In genomic region chr10:102245101-102245931, GRCh38 we compare ENCODE assay signal across 8 cellular contexts. TPM values are rescaled to one million over a fixed set of nuclear protein-coding genes. Genes with fewer than 3 reads are reported as not detected.
DNase-seq lines count a peak whose midpoint lies in the region; ATAC-seq, FAIRE-seq and TF ChIP-seq lines count a peak whose summit lies in the region.

TSS of gene GBF1 (plus strand) at chr10:102245532. CDS start at chr10:102258939, 13,407 bp downstream.

- peak; percentile 95 for DNase-seq in NCI-H2029 (lab: John Stamatoyannopoulos, UW)
- DNase-seq in T-helper 22 cell (ENCODE audit: low read depth), result peak; percentile 84
- peak; percentile 100 for DNase-seq in astrocyte (ENCODE audit: low read depth)
- peak; percentile 93 to 97 (median 94) for DNase-seq in right cardiac atrium
- peak; percentile 99 for DNase-seq in pulmonary artery endothelial cell (ENCODE audit: low read depth, low spot score)
- peak; percentile 89 to 94 for DNase-seq in uterus

- peak; percentile 99 for FAIRE-seq in astrocyte (lab: Jason Lieb, UNC)

- WGBS in right cardiac atrium, result under 1% methylated on average over 47 of the region's 47 CpGs

- peaks cover 48% of the 10 kb centered on the region for H4K20me1 ChIP-seq in astrocyte (ENCODE audit: insufficient read depth, low read length)

- H3K27ac ChIP-seq in astrocyte (ENCODE audit: low read depth, low read length), result peak within 1 kb of the TSS; percentile 83
- H3K27ac ChIP-seq in right cardiac atrium (ENCODE audit: low read length), result peak within 1 kb of the TSS; percentile 97
- peak within 1 kb of the TSS; percentile 84 to 87 for H3K27ac ChIP-seq in uterus

- H3K27me3 Mint-ChIP-seq in astrocyte (ENCODE audit: low read depth, unreplicated experiment), result peaks cover 10% of the 10 kb centered on the region

- TF ChIP-seq POLR2A in GM18505 (IDR thresholded peaks at IDR 0.05; ENCODE audit: borderline replicate concordance, extremely low read depth, insufficient read depth, insufficient read length) (peak; percentile 93), uterus (IDR thresholded peaks at IDR 0.05) (peak; percentile 93 to 97)

- intact Hi-C loops in right cardiac atrium (cut with DNase I) (no loop called here), uterus (cut with DNase I; ENCODE audit: low total_unique reads) (no loop called here)

- H3K4me3 ChIP-seq in astrocyte (ENCODE audit: insufficient read depth, low read depth, low read length) (peak within 1 kb of the TSS; percentile 95), right cardiac atrium (ENCODE audit: low read length) (peak within 1 kb of the TSS; percentile 91), uterus (peak within 1 kb of the TSS; percentile 83 to 95)

- peak within 1 kb of the TSS; percentile 99 for H3K4me3 Mint-ChIP-seq in astrocyte (ENCODE audit: unreplicated experiment)

- no peaks in the 10 kb centered on the region for H3K36me3 Mint-ChIP-seq in astrocyte (ENCODE audit: low read depth, unreplicated experiment)

- H3K79me2 ChIP-seq in astrocyte (ENCODE audit: insufficient read depth, low read length), result peaks cover 49% of the 10 kb centered on the region

- no peak for TF ChIP-seq CTCF in astrocyte (IDR thresholded peaks at IDR 0.05; ENCODE audit: insufficient read depth, low read depth, low read length)
- no peak for TF ChIP-seq CTCF in uterus (IDR thresholded peaks at IDR 0.05)

- peak within 1 kb of the TSS; percentile 92 for H3K4me2 ChIP-seq in astrocyte (ENCODE audit: low read length)

- no peaks in the 10 kb centered on the region for H3K9me3 ChIP-seq in astrocyte (ENCODE audit: insufficient read depth, low read depth, low read length)
- H3K9me3 ChIP-seq in right cardiac atrium (ENCODE audit: control insufficient read depth, low read length), result no peaks in the 10 kb centered on the region
- H3K9me3 ChIP-seq in uterus, result no peaks in the 10 kb centered on the region

- H3K36me3 ChIP-seq in astrocyte (ENCODE audit: insufficient read depth, low read length), result no peaks in the 10 kb centered on the region
- no peaks in the 10 kb centered on the region for H3K36me3 ChIP-seq in uterus

- H3K9ac ChIP-seq in astrocyte (ENCODE audit: low read length), result peak within 1 kb of the TSS; percentile 88

- H3K27ac Mint-ChIP-seq in astrocyte (ENCODE audit: unreplicated experiment), result peak within 1 kb of the TSS; percentile 82

- peak; percentile 84 for ATAC-seq in GM18505 (IDR thresholded peaks at IDR 0.05; ENCODE audit: unreplicated experiment)
- peak; percentile 88 for ATAC-seq in HG02973 (IDR thresholded peaks at IDR 0.05; ENCODE audit: unreplicated experiment)
- peak; percentile 93 to 94 for ATAC-seq in right cardiac atrium

- no peaks in the 10 kb centered on the region for H3K9me3 Mint-ChIP-seq in astrocyte (ENCODE audit: unreplicated experiment)

- H3K4me1 Mint-ChIP-seq in astrocyte (ENCODE audit: low read depth, unreplicated experiment), result peaks cover 22% of the 10 kb centered on the region

- H3K4me1 ChIP-seq in astrocyte (ENCODE audit: insufficient read depth, low read length) (peaks cover 35% of the 10 kb centered on the region), right cardiac atrium (ENCODE audit: control insufficient read depth, insufficient read depth, low read length) (peaks cover 10% of the 10 kb centered on the region), uterus (peaks cover 0 to 11% of the 10 kb centered on the region in 2 donors)

- H2AFZ ChIP-seq in astrocyte (ENCODE audit: low read depth, low read length), result peak within 1 kb of the TSS; percentile 91

- peaks cover 7% of the 10 kb centered on the region for H3K27me3 ChIP-seq in astrocyte (ENCODE audit: insufficient read depth, low read length)
- no peaks in the 10 kb centered on the region for H3K27me3 ChIP-seq in right cardiac atrium (ENCODE audit: control insufficient read depth, insufficient read depth)
- H3K27me3 ChIP-seq in uterus, result no peaks in the 10 kb centered on the region

RNA-seq across cellular contexts. Expression of gene GBF1, which starts in this region (rescaled TPM):
- total RNA-seq in astrocyte (72.8 and 75.2 TPM in 2 replicates), right cardiac atrium (10 to 100 TPM; 34.9 to 43.3 (median 36.9) TPM), pulmonary artery endothelial cell (18.1 and 24.7 TPM in 2 replicates), uterus (10 to 100 TPM; 10.9 to 45.4 (median 23.9) TPM)
- 17.2 TPM for polyA plus RNA-seq in right cardiac atrium

Comparison
In these comparisons a context has a peak if more than half of its experiments do, and no peak if none do; other contexts are left out.
1. Peak in every context shown above with its lines: DNase-seq, ATAC-seq, H3K4me3 ChIP-seq and H3K27ac ChIP-seq.